In genomic region chr16:67339453-67339852, GRCh38 we compare ENCODE assay signal across 11 cellular contexts. TPM values are rescaled to one million over a fixed set of nuclear protein-coding genes. Genes with fewer than 3 reads are reported as not detected.
A peak's percentile ranks its signal among the peaks of the same experiment; 100 is the strongest.
DNase-seq lines count a peak whose midpoint lies in the region; ATAC-seq and TF ChIP-seq lines count a peak whose summit lies in the region.
"Had no signal": no experiment of that assay in that cellular context is flagged by ENCODE, and none has a peak within 500 bp of the region (broad histone marks: within the 10 kb centered on the region; RNA-seq: fewer than 3 reads in every experiment).

No MANE protein-coding gene starts in this region.

- H3K9me3 Mint-ChIP-seq in activated naive CD8-positive, alpha-beta T cell treated with anti-CD3 and anti-CD28 coated beads for 36 hours: peaks cover 8% of the 10 kb centered on the region

- peaks cover 14% of the 10 kb centered on the region for H3K27me3 Mint-ChIP-seq in activated naive CD8-positive, alpha-beta T cell treated with anti-CD3 and anti-CD28 coated beads for 36 hours
- H3K27me3 Mint-ChIP-seq: type B pancreatic cell had no signal

- no peak overlapping the region for H3K4me3 Mint-ChIP-seq in activated naive CD8-positive, alpha-beta T cell treated with anti-CD3 and anti-CD28 coated beads for 36 hours
- H3K4me3 Mint-ChIP-seq: type B pancreatic cell had no signal

- no peak overlapping the region for H3K27ac Mint-ChIP-seq in activated naive CD8-positive, alpha-beta T cell treated with anti-CD3 and anti-CD28 coated beads for 36 hours
- H3K27ac Mint-ChIP-seq: type B pancreatic cell had no signal

- peaks cover 3% of the 10 kb centered on the region for H3K36me3 Mint-ChIP-seq in activated naive CD8-positive, alpha-beta T cell treated with anti-CD3 and anti-CD28 coated beads for 36 hours
- H3K36me3 Mint-ChIP-seq: type B pancreatic cell had no signal

- peaks cover 2% of the 10 kb centered on the region for H3K4me1 Mint-ChIP-seq in activated naive CD8-positive, alpha-beta T cell treated with anti-CD3 and anti-CD28 coated beads for 36 hours

- no peak overlapping the region for H3K4me3 ChIP-seq in astrocyte of the spinal cord (ENCODE audit: low read depth, low read length)

- DNase-seq in NCI-H1092 treated with DMSO at 0.1 percent for 48 hours (lab: John Stamatoyannopoulos, UW) (peak; percentile 19), NCI-H1092 (lab: John Stamatoyannopoulos, UW) (no peak), Kasumi-1 (lab: John Stamatoyannopoulos, UW) (peak; percentile 12 to 32), astrocyte of the spinal cord (ENCODE audit: low read depth, low spot score) (peak; percentile 49), omental fat pad (ENCODE audit: low spot score) (no peak), NCI-H526 treated with DMSO at 0.1 percent for 48 hours (lab: John Stamatoyannopoulos, UW) (no peak)
- DNase-seq in activated naive CD8-positive, alpha-beta T cell treated with anti-CD3 and anti-CD28 coated beads for 36 hours: no peak
- DNase-seq: activated CD4-positive, alpha-beta T cell treated with anti-CD3 and anti-CD28 coated beads, Interleukin-2, amount 50 U/mL, for 1 hour; Right ventricle myocardium superior had no signal

- peak; percentile 29 for TF ChIP-seq CTCF in astrocyte of the spinal cord (IDR thresholded peaks at IDR 0.05; ENCODE audit: low read depth, low read length)
- no peak for TF ChIP-seq CTCF in omental fat pad (IDR thresholded peaks at IDR 0.05)

- ATAC-seq in omental fat pad (ENCODE audit: low FRiP score) (peak; percentile 57), GM18873 (IDR thresholded peaks at IDR 0.05; ENCODE audit: low FRiP score, unreplicated experiment) (no peak)

- in situ Hi-C loops in astrocyte of the spinal cord (cut with HindIII; ENCODE audit: low sequenced_read_pairs): no loop called here

RNA-seq across cellular contexts. Expression of gene LRRC36, which starts 12.8 kb away (rescaled TPM):
- total RNA-seq in omental fat pad: 1 to 10 TPM in 2 of 4 donors, under 1 TPM in 1, not detected in 1; 0.84 to 2.8 (median 1.0) TPM
- total RNA-seq in activated naive CD8-positive, alpha-beta T cell treated with anti-CD3 and anti-CD28 coated beads for 36 hours: 1 to 10 TPM in 1 of 2 experiments, under 1 TPM in 1; 0.82 to 1.1 TPM
- total RNA-seq: Right ventricle myocardium superior had no signal

RNA-seq across cellular contexts. Expression of gene KCTD19, which starts 12.9 kb away (rescaled TPM):
- under 1 TPM in 2 of 4 donors, not detected in 2; 0.24 to 0.93 TPM for total RNA-seq in omental fat pad
- total RNA-seq in activated naive CD8-positive, alpha-beta T cell treated with anti-CD3 and anti-CD28 coated beads for 36 hours: 1 to 10 TPM; 2.2 to 3.0 TPM
- total RNA-seq: Right ventricle myocardium superior had no signal

RNA-seq across cellular contexts. Expression of gene TPPP3, which starts 53.8 kb away (rescaled TPM):
- 10 to 100 TPM in 2 of 4 donors, 1 to 10 TPM in 2; 1.0 to 24.9 (median 8.9) TPM for total RNA-seq in omental fat pad
- total RNA-seq in activated naive CD8-positive, alpha-beta T cell treated with anti-CD3 and anti-CD28 coated beads for 36 hours: not detected

Comparison
In these comparisons a context has a peak if more than half of its experiments do, and no peak if none do; other contexts are left out.
1. DNase-seq: peak in NCI-H1092 treated with DMSO at 0.1 percent for 48 hours (single experiment), Kasumi-1 (2 of 2) and astrocyte of the spinal cord (single experiment); none in NCI-H1092 (single experiment), omental fat pad (single experiment), NCI-H526 treated with DMSO at 0.1 percent for 48 hours (single experiment) and activated naive CD8-positive, alpha-beta T cell treated with anti-CD3 and anti-CD28 coated beads for 36 hours (single experiment).